ENCODE assay signal across 8 cellular contexts in the genomic region with DNA sequence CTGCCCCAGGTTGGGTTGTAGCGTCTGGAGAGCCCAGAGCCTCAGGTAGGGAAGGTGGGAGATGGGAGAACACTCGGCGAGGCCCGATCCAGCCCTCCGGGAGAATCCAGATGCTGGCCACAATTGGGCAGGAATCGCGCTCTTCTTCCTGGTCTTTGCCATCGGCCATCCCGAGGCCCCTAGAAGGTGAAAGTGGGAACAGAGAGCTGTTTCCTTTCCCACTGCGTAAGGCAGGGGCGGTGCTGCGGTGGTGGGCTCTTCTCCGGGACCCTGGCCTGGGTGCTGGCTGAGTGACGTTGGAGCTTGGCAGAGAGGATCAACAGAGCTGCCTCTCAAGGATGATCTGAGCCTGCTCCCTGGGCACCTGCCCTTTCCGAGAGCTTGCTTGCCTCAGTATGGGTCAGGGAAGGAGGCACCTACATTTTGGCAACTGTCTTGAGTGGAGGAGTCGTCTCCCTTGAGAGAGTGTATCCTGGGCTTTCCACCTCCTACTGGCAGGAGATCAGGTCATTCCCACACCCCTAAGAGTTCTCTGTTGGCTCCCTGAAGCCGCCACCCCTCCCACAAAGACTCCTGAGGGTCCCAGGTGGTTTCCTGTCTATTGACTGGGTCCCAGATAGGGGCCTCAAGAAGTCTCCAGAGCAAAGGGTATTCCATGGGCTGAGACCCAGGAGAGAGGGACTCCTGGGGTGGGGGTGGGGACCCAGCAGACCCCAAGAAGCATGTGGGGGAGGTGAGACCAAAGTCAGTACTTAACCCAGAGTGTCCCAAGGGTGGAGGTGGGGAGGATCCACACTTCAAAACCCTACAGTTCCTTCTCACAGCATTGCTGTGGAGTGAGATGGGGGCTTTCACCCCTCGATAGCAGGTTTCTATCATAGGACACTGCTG. TPM values are rescaled to one million over a fixed set of nuclear protein-coding genes. Genes with fewer than 3 reads are reported as not detected.
DNase-seq lines count a peak whose midpoint lies in the region; ATAC-seq and TF ChIP-seq lines count a peak whose summit lies in the region.

No MANE protein-coding gene starts in this region.

- H3K4me1 ChIP-seq in naive thymus-derived CD4-positive, alpha-beta T cell (ENCODE audit: control insufficient read depth in 2 of 2, insufficient read depth in 2 of 2, low read length in 2 of 2) = peaks cover 26 to 27% of the 10 kb centered on the region in 2 donors

- H3K36me3 Mint-ChIP-seq in CD14-positive monocyte = peaks cover 42 to 49% of the 10 kb centered on the region in 2 donors
- peaks cover 0 to 18% (median 0%) of the 10 kb centered on the region in 5 donors for H3K36me3 Mint-ChIP-seq in naive thymus-derived CD4-positive, alpha-beta T cell

- ATAC-seq in naive thymus-derived CD4-positive, alpha-beta T cell = no peak
- ATAC-seq in GM19452 (IDR thresholded peaks at IDR 0.05; ENCODE audit: unreplicated experiment) (no peak), GM18907 (IDR thresholded peaks at IDR 0.05; ENCODE audit: unreplicated experiment) (no peak)

- no peaks in the 10 kb centered on the region for H3K27me3 ChIP-seq in naive thymus-derived CD4-positive, alpha-beta T cell (ENCODE audit: control insufficient read depth in 2 of 2, insufficient read depth in 2 of 2, low read length in 2 of 2)

- TF ChIP-seq CTCF in CD14-positive monocyte (IDR thresholded peaks at IDR 0.05) = no peak
- TF ChIP-seq CTCF in NB4 (IDR thresholded peaks at IDR 0.05; ENCODE audit: low read depth, low read length) = no peak
- no peak for TF ChIP-seq CTCF in GM10248 (IDR thresholded peaks at IDR 0.05; ENCODE audit: control extremely low read depth, extremely low read depth, low read depth, missing control alignments)

- TF ChIP-seq POLR2A in NB4 (IDR thresholded peaks at IDR 0.05; ENCODE audit: extremely low read depth, insufficient read length) = no peak

- CTCF ChIA-PET in naive thymus-derived CD4-positive, alpha-beta T cell (lab: Charles Lee) = interaction anchor here (0.9 to 6.4 kb wide), 7 partner anchors 160 to 416 kb away, joined by 3 to 59 read pairs (median 5); a partner anchor contains a TSS
- CTCF ChIA-PET in GM10248 (lab: Yijun Ruan, JAX) = interaction anchor here (0.8 to 7.9 kb wide), 22 partner anchors 9 to 296 kb away, joined by 3 to 167 read pairs (median 4); a partner anchor contains a TSS

- peak overlapping the region; percentile 92 for H3K27ac ChIP-seq in naive thymus-derived CD4-positive, alpha-beta T cell (ENCODE audit: low read depth, low read length)

- POLR2A ChIA-PET in naive thymus-derived CD4-positive, alpha-beta T cell (lab: Charles Lee) = interaction anchor here (0.6 to 1.8 kb wide), 4 partner anchors 174 to 431 kb away, joined by 3 to 8 read pairs (median 4); a partner anchor contains a TSS
- POLR2A ChIA-PET in GM10248 (lab: Yijun Ruan, JAX) = interaction anchor here (2.2 kb wide), 1 partner anchor 160 kb away, joined by 11 read pairs; no protein-coding TSS in a partner anchor

- H3K4me1 Mint-ChIP-seq in CD14-positive monocyte = peaks cover 66% of the 10 kb centered on the region
- H3K4me1 Mint-ChIP-seq in naive thymus-derived CD4-positive, alpha-beta T cell = peaks cover 19 to 57% (median 39%) of the 10 kb centered on the region in 7 donors

- DNase-seq in CD14-positive monocyte (ENCODE audit: low spot score) (no peak), NB4 (ENCODE audit: low read depth) (peak; percentile 53), dedifferentiated amniotic fluid mesenchymal stem cell (ENCODE audit: extremely low spot score) (peak; percentile 15), GM10248 (ENCODE audit: extremely low spot score) (no peak), activated gamma-delta T cell treated with Interleukin-2 at 50 U/mL for 16 hours (no peak)
- peak in 1 of 9 donors; percentile 8 for DNase-seq in naive thymus-derived CD4-positive, alpha-beta T cell

- H3K4me3 ChIP-seq in NB4 (ENCODE audit: low read depth, low read length) = peak overlapping the region; percentile 99
- H3K4me3 ChIP-seq in naive thymus-derived CD4-positive, alpha-beta T cell (ENCODE audit: low read length) = peak overlapping the region; percentile 73

- intact Hi-C loops in CD14-positive monocyte (cut with micrococcal nuclease) = loop anchor here (2.0 to 5.0 kb wide), 8 partner anchors 41 to 266 kb away; a partner anchor contains a TSS
- intact Hi-C loops in naive thymus-derived CD4-positive, alpha-beta T cell (cut with micrococcal nuclease) = loop anchor here (2.0 to 10.0 kb wide), 17 partner anchors 164 to 1566 kb away; a partner anchor contains a TSS

- H3K9me3 Mint-ChIP-seq in CD14-positive monocyte = no peaks in the 10 kb centered on the region
- peaks cover 0 to 2% (median 0%) of the 10 kb centered on the region in 11 donors for H3K9me3 Mint-ChIP-seq in naive thymus-derived CD4-positive, alpha-beta T cell

- H3K9me3 ChIP-seq in naive thymus-derived CD4-positive, alpha-beta T cell (ENCODE audit: control insufficient read depth in 2 of 3, low read length in 3 of 3) = no peaks in the 10 kb centered on the region

- H3K27me3 Mint-ChIP-seq in CD14-positive monocyte (ENCODE audit: low read depth in 3 of 3) = peaks cover 3 to 7% (median 4%) of the 10 kb centered on the region in 3 donors
- H3K27me3 Mint-ChIP-seq in naive thymus-derived CD4-positive, alpha-beta T cell = no peaks in the 10 kb centered on the region

- H3K4me3 Mint-ChIP-seq in CD14-positive monocyte = peak overlapping the region; percentile 94 to 96
- H3K4me3 Mint-ChIP-seq in naive thymus-derived CD4-positive, alpha-beta T cell = peak overlapping the region; percentile 86 to 94 (median 90)

- peak overlapping the region; percentile 86 to 96 (median 93) for H3K27ac Mint-ChIP-seq in CD14-positive monocyte
- H3K27ac Mint-ChIP-seq in naive thymus-derived CD4-positive, alpha-beta T cell = peak overlapping the region; percentile 69 to 95 (median 87)

- H3K36me3 ChIP-seq in naive thymus-derived CD4-positive, alpha-beta T cell (ENCODE audit: control insufficient read depth in 2 of 3, insufficient read depth in 3 of 3, low read length in 3 of 3) = peaks cover 0 to 28% (median 0%) of the 10 kb centered on the region in 3 experiments

RNA-seq across cellular contexts. Expression of a gene that starts 1.6 kb away (rescaled TPM):
- 10 to 100 TPM in 1 of 2 donors, 1 to 10 TPM in 1; 8.9 to 18.2 TPM for polyA plus RNA-seq in CD14-positive monocyte
- 100 to 1,000 TPM in 1 of 5 experiments, 10 to 100 TPM in 4; 30.9 to 124 (median 50.5) TPM for total RNA-seq in naive thymus-derived CD4-positive, alpha-beta T cell
- polyA plus RNA-seq in naive thymus-derived CD4-positive, alpha-beta T cell = 1 to 10 TPM; 2.1 to 6.1 TPM

RNA-seq across cellular contexts. Expression of a gene that starts 54.9 kb away (rescaled TPM):
- not detected for polyA plus RNA-seq in CD14-positive monocyte
- total RNA-seq in naive thymus-derived CD4-positive, alpha-beta T cell = not detected
- polyA plus RNA-seq in naive thymus-derived CD4-positive, alpha-beta T cell = not detected

Comparison
In these comparisons a context has a peak if more than half of its experiments do, and no peak if none do; other contexts are left out.
1. DNase-seq: peak in NB4 (single experiment) and dedifferentiated amniotic fluid mesenchymal stem cell (single experiment); none in CD14-positive monocyte (single experiment), GM10248 (single experiment) and activated gamma-delta T cell treated with Interleukin-2 at 50 U/mL for 16 hours (single experiment).